Comparison of ENCODE assay signal across 8 cellular contexts in genomic region chr5:114361724-114362196, GRCh38. TPM values are rescaled to one million over a fixed set of nuclear protein-coding genes. Genes with fewer than 3 reads are reported as not detected.
A peak's percentile ranks its signal among the peaks of the same experiment; 100 is the strongest.
DNase-seq lines count a peak whose midpoint lies in the region; TF ChIP-seq lines count a peak whose summit lies in the region.

KCNN2 (plus strand) TSS chr5:114362070; CDS start chr5:114362140, 70 bp downstream.

- H3K36me3 Mint-ChIP-seq in activated CD4-positive, alpha-beta memory T cell treated with anti-CD3 and anti-CD28 coated beads, Interleukin-2, amount 10 ng/mL, durations not matched to agents 7 days and 5 days (ENCODE audit: low read depth): peaks cover 3% of the 10 kb centered on the region

- H3K4me1 Mint-ChIP-seq in activated CD4-positive, alpha-beta memory T cell treated with anti-CD3 and anti-CD28 coated beads, Interleukin-2, amount 10 ng/mL, durations not matched to agents 7 days and 5 days: peaks cover 3% of the 10 kb centered on the region

- peaks cover 46% of the 10 kb centered on the region for H3K27me3 Mint-ChIP-seq in activated CD4-positive, alpha-beta memory T cell treated with anti-CD3 and anti-CD28 coated beads, Interleukin-2, amount 10 ng/mL, durations not matched to agents 7 days and 5 days

- H3K36me3 ChIP-seq in GM06990 (ENCODE audit: control insufficient read depth, insufficient read depth, low read length): no peaks in the 10 kb centered on the region

- POLR2A ChIA-PET in activated CD4-positive, alpha-beta memory T cell treated with anti-CD3 and anti-CD28 coated beads, Interleukin-2, amount 10 ng/mL, durations not matched to agents 7 days and 5 days (lab: Charles Lee): no interaction called here

- H3K27me3 ChIP-seq in GM06990 (replicated peaks; ENCODE audit: control insufficient read depth, insufficient read depth, low read length): no peaks in the 10 kb centered on the region; the same call in none of the 2 replicates

- no peak within 1 kb of the TSS for H3K27ac Mint-ChIP-seq in activated CD4-positive, alpha-beta memory T cell treated with anti-CD3 and anti-CD28 coated beads, Interleukin-2, amount 10 ng/mL, durations not matched to agents 7 days and 5 days

- CTCF ChIA-PET in activated CD4-positive, alpha-beta memory T cell treated with anti-CD3 and anti-CD28 coated beads, Interleukin-2, amount 10 ng/mL, durations not matched to agents 7 days and 5 days (lab: Charles Lee): no interaction called here

- TF ChIP-seq CTCF in GM06990 (IDR thresholded peaks at IDR 0.05; ENCODE audit: insufficient read depth, low read length, poor library complexity, severe bottlenecking): no peak

- H3K4me3 ChIP-seq in GM06990 (replicated peaks; ENCODE audit: low read depth, low read length): peak within 1 kb of the TSS; percentile 74

- DNase-seq in GM06990 (ENCODE audit: extremely low read depth, insufficient read length): peak; percentile 88
- peak; percentile 88 for DNase-seq in H4 (ENCODE audit: low spot score)
- DNase-seq in NCI-H1417 treated with DMSO at 0.1 percent for 48 hours (lab: John Stamatoyannopoulos, UW): peak; percentile 44
- DNase-seq in activated CD4-positive, alpha-beta memory T cell treated with anti-CD3 and anti-CD28 coated beads, Interleukin-2, amount 10 ng/mL, durations not matched to agents 7 days and 5 days: no peak
- DNase-seq in glomerular visceral epithelial cell (ENCODE audit: extremely low spot score): peak; percentile 2
- peak in 55 of 56 donors; percentile 19 to 95 (median 84) for DNase-seq in nucleus accumbens (lab: John Stamatoyannopoulos, UW)
- DNase-seq in A172 (ENCODE audit: low spot score): no peak
- no peak for DNase-seq in OCI-M2 (lab: John Stamatoyannopoulos, UW; ENCODE audit: unreplicated experiment)

- H3K4me3 Mint-ChIP-seq in activated CD4-positive, alpha-beta memory T cell treated with anti-CD3 and anti-CD28 coated beads, Interleukin-2, amount 10 ng/mL, durations not matched to agents 7 days and 5 days: peak within 1 kb of the TSS; percentile 43

- H3K9me3 Mint-ChIP-seq in activated CD4-positive, alpha-beta memory T cell treated with anti-CD3 and anti-CD28 coated beads, Interleukin-2, amount 10 ng/mL, durations not matched to agents 7 days and 5 days: no peaks in the 10 kb centered on the region

RNA-seq across cellular contexts. Expression of gene KCNN2, which starts in this region (rescaled TPM):
- 0.31 and 0.55 TPM in 2 replicates for total RNA-seq in H4 (2014; rRNA removed; shearing (Covaris generic))
- total RNA-seq in activated CD4-positive, alpha-beta memory T cell treated with anti-CD3 and anti-CD28 coated beads, Interleukin-2, amount 10 ng/mL, durations not matched to agents 7 days and 5 days: not detected
- not detected in 2 replicates for total RNA-seq in A172 (2014; rRNA removed; shearing (Covaris generic))

Comparison
In these comparisons a context has a peak if more than half of its experiments do, and no peak if none do; other contexts are left out.
1. Peak in DNase-seq in H4; RNA of the gene not detected or under 1 TPM.
2. DNase-seq: peak in GM06990 (single experiment), NCI-H1417 treated with DMSO at 0.1 percent for 48 hours (single experiment), glomerular visceral epithelial cell (single experiment) and nucleus accumbens (55 of 56); none in activated CD4-positive, alpha-beta memory T cell treated with anti-CD3 and anti-CD28 coated beads, Interleukin-2, amount 10 ng/mL, durations not matched to agents 7 days and 5 days (single experiment), A172 (single experiment) and OCI-M2 (single experiment).